In the genomic region with DNA sequence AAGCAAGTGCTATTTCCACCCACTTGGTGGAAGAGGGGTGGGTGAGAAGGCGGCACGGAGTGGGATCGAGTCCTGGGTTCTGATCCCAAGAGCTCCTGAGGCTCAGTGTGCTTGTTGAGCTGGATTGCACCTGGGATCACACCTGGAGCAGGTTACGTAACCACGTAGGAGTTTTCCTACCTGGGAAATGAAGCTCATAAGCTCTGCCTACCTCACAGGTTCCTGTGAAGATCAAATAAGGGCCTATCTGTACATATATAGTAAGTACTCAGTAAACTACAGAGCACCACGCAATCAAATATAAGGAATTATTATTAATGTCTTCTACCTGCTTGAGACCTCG, we compare ENCODE assay signal across 11 cellular contexts. TPM values are rescaled to one million over a fixed set of nuclear protein-coding genes. Genes with fewer than 3 reads are reported as not detected.
A peak's percentile ranks its signal among the peaks of the same experiment; 100 is the strongest.
DNase-seq lines count a peak whose midpoint lies in the region; ATAC-seq and TF ChIP-seq lines count a peak whose summit lies in the region.
"Had no signal": no experiment of that assay in that cellular context is flagged by ENCODE, and none has a peak within 500 bp of the region (broad histone marks: within the 10 kb centered on the region; RNA-seq: fewer than 3 reads in every experiment).

No MANE protein-coding gene starts in this region.

- no peaks in the 10 kb centered on the region for H3K27me3 Mint-ChIP-seq in CD4-positive, CD25-positive, alpha-beta regulatory T cell
- H3K27me3 Mint-ChIP-seq in central memory CD8-positive, alpha-beta T cell, result no peaks in the 10 kb centered on the region
- no peaks in the 10 kb centered on the region for H3K27me3 Mint-ChIP-seq in nephron progenitor cell (ENCODE audit: low read depth, poor library complexity)
- H3K27me3 Mint-ChIP-seq in stimulated activated naive CD8-positive, alpha-beta T cell treated with anti-CD3 and anti-CD28 coated beads, Interleukin-15, amount 100 ng/mL, for 72 hours, result no peaks in the 10 kb centered on the region
- no peaks in the 10 kb centered on the region for H3K27me3 Mint-ChIP-seq in osteocyte (ENCODE audit: unreplicated experiment)

- no peaks in the 10 kb centered on the region for H3K27me3 ChIP-seq in CD4-positive, CD25-positive, alpha-beta regulatory T cell (ENCODE audit: control insufficient read depth, insufficient read depth, low read length)
- no peaks in the 10 kb centered on the region for H3K27me3 ChIP-seq in DND-41 (ENCODE audit: insufficient read depth, low read length, poor library complexity)

- no peak for ATAC-seq in CD4-positive, CD25-positive, alpha-beta regulatory T cell (ENCODE audit: low read depth in 2 of 2)
- no peak for ATAC-seq in DND-41 (ENCODE audit: insufficient read depth, low read depth)
- ATAC-seq in central memory CD8-positive, alpha-beta T cell (replicated peaks; ENCODE audit: extremely low read depth, poor library complexity, severe bottlenecking), result no peak
- no peak for ATAC-seq in stimulated activated naive CD8-positive, alpha-beta T cell treated with anti-CD3 and anti-CD28 coated beads, Interleukin-15, amount 100 ng/mL, for 72 hours
- ATAC-seq in GM19397 (IDR thresholded peaks at IDR 0.05; ENCODE audit: unreplicated experiment), result no peak

- peaks cover 0 to 1% (median 0%) of the 10 kb centered on the region in 7 donors for H3K9me3 Mint-ChIP-seq in CD4-positive, CD25-positive, alpha-beta regulatory T cell
- no peaks in the 10 kb centered on the region for H3K9me3 Mint-ChIP-seq in central memory CD8-positive, alpha-beta T cell
- H3K9me3 Mint-ChIP-seq in nephron progenitor cell (peaks cover 4% of the 10 kb centered on the region), osteocyte (ENCODE audit: unreplicated experiment) (no peaks in the 10 kb centered on the region)
- no peaks in the 10 kb centered on the region for H3K9me3 Mint-ChIP-seq in stimulated activated naive CD8-positive, alpha-beta T cell treated with anti-CD3 and anti-CD28 coated beads, Interleukin-15, amount 100 ng/mL, for 72 hours

- no peaks in the 10 kb centered on the region for H3K9me3 ChIP-seq in CD4-positive, CD25-positive, alpha-beta regulatory T cell (ENCODE audit: control insufficient read depth in 2 of 2, low read length in 2 of 2)
- no peaks in the 10 kb centered on the region for H3K9me3 ChIP-seq in DND-41 (ENCODE audit: insufficient read depth, low read length, severe bottlenecking)

- peak overlapping the region; percentile 10 for H3K4me3 ChIP-seq in CD4-positive, CD25-positive, alpha-beta regulatory T cell (ENCODE audit: low read depth, low read length)
- H3K4me3 ChIP-seq in DND-41 (ENCODE audit: low read depth in 1 of 2, low read length in 2 of 2), result no peak overlapping the region

- peaks cover 34% of the 10 kb centered on the region for H3K36me3 Mint-ChIP-seq in CD4-positive, CD25-positive, alpha-beta regulatory T cell
- H3K36me3 Mint-ChIP-seq in central memory CD8-positive, alpha-beta T cell (ENCODE audit: insufficient read depth), result peaks cover 14% of the 10 kb centered on the region
- H3K36me3 Mint-ChIP-seq in nephron progenitor cell (ENCODE audit: low read depth) (peaks cover 27% of the 10 kb centered on the region), osteocyte (ENCODE audit: unreplicated experiment) (peaks cover 9% of the 10 kb centered on the region)

- H3K4me1 ChIP-seq in CD4-positive, CD25-positive, alpha-beta regulatory T cell (ENCODE audit: control insufficient read depth, insufficient read depth, low read length, poor library complexity, severe bottlenecking), result peaks cover 56% of the 10 kb centered on the region
- peaks cover 22% of the 10 kb centered on the region for H3K4me1 ChIP-seq in DND-41 (ENCODE audit: insufficient read depth, low read length)

- H3K4me2 ChIP-seq in DND-41 (ENCODE audit: insufficient read depth, low read length), result no peak overlapping the region

- H3K27ac ChIP-seq in CD4-positive, CD25-positive, alpha-beta regulatory T cell (ENCODE audit: insufficient read depth, low read length, poor library complexity, severe bottlenecking), result peak overlapping the region; percentile 82
- H3K27ac ChIP-seq in DND-41 (ENCODE audit: low read length), result peak overlapping the region; percentile 50; the same call in 1 of the 2 replicates

- H3K79me2 ChIP-seq in DND-41 (ENCODE audit: insufficient read depth, low read length), result peaks cover 27% of the 10 kb centered on the region

- H4K20me1 ChIP-seq in DND-41 (ENCODE audit: insufficient read depth, low read length), result peaks cover 11% of the 10 kb centered on the region; the same call in 1 of the 2 replicates

- H2AFZ ChIP-seq in DND-41 (ENCODE audit: low read depth, low read length), result no peak overlapping the region

- H3K9ac ChIP-seq in DND-41 (ENCODE audit: low read depth, low read length), result no peak overlapping the region

- peaks cover 10 to 72% (median 59%) of the 10 kb centered on the region in 4 donors for H3K4me1 Mint-ChIP-seq in CD4-positive, CD25-positive, alpha-beta regulatory T cell
- peaks cover 65% of the 10 kb centered on the region for H3K4me1 Mint-ChIP-seq in central memory CD8-positive, alpha-beta T cell
- H3K4me1 Mint-ChIP-seq in nephron progenitor cell (peaks cover 31% of the 10 kb centered on the region), osteocyte (ENCODE audit: unreplicated experiment) (peaks cover 27% of the 10 kb centered on the region)
- H3K4me1 Mint-ChIP-seq in stimulated activated naive CD8-positive, alpha-beta T cell treated with anti-CD3 and anti-CD28 coated beads, Interleukin-15, amount 100 ng/mL, for 72 hours, result peaks cover 44% of the 10 kb centered on the region

- H3K4me3 Mint-ChIP-seq in CD4-positive, CD25-positive, alpha-beta regulatory T cell, result peak overlapping the region; percentile 26 to 75 (median 66)
- H3K4me3 Mint-ChIP-seq in central memory CD8-positive, alpha-beta T cell, result no peak overlapping the region
- H3K4me3 Mint-ChIP-seq in nephron progenitor cell, result no peak overlapping the region
- H3K4me3 Mint-ChIP-seq in stimulated activated naive CD8-positive, alpha-beta T cell treated with anti-CD3 and anti-CD28 coated beads, Interleukin-15, amount 100 ng/mL, for 72 hours, result no peak overlapping the region
- H3K4me3 Mint-ChIP-seq in osteocyte (ENCODE audit: unreplicated experiment), result no peak overlapping the region

- H3K27ac Mint-ChIP-seq in CD4-positive, CD25-positive, alpha-beta regulatory T cell, result peak overlapping the region; percentile 63 to 99 (median 65)
- peak overlapping the region; percentile 95 for H3K27ac Mint-ChIP-seq in central memory CD8-positive, alpha-beta T cell (ENCODE audit: low read depth)
- H3K27ac Mint-ChIP-seq in nephron progenitor cell (peak overlapping the region; percentile 19), osteocyte (ENCODE audit: unreplicated experiment) (no peak overlapping the region)
- no peak overlapping the region for H3K27ac Mint-ChIP-seq in stimulated activated naive CD8-positive, alpha-beta T cell treated with anti-CD3 and anti-CD28 coated beads, Interleukin-15, amount 100 ng/mL, for 72 hours

- TF ChIP-seq CTCF in DND-41 (IDR thresholded peaks at IDR 0.05; ENCODE audit: borderline replicate concordance, extremely low read depth, low read length, poor library complexity, severe bottlenecking), result no peak
- no peak for TF ChIP-seq CTCF in nephron progenitor cell (IDR thresholded peaks at IDR 0.05)
- no peak for TF ChIP-seq CTCF in osteocyte (IDR thresholded peaks at IDR 0.05)

- DNase-seq in CD4-positive, CD25-positive, alpha-beta regulatory T cell, result no peak
- no peak for DNase-seq in DND-41
- no peak for DNase-seq in central memory CD8-positive, alpha-beta T cell (ENCODE audit: low spot score in 2 of 2)
- DNase-seq in nephron progenitor cell, result no peak
- no peak for DNase-seq in stimulated activated naive CD8-positive, alpha-beta T cell treated with anti-CD3 and anti-CD28 coated beads, Interleukin-15, amount 100 ng/mL, for 72 hours
- no peak for DNase-seq in osteocyte (ENCODE audit: extremely low spot score, unreplicated experiment)
- no peak for DNase-seq in NCI-H526 (lab: John Stamatoyannopoulos, UW)
- DNase-seq: head of caudate nucleus, kidney, NCI-H1048 had no signal

- H3K36me3 ChIP-seq in CD4-positive, CD25-positive, alpha-beta regulatory T cell (ENCODE audit: control insufficient read depth, insufficient read depth, low read length), result peaks cover 22% of the 10 kb centered on the region
- peaks cover 38% of the 10 kb centered on the region for H3K36me3 ChIP-seq in DND-41 (ENCODE audit: insufficient read depth, low read length)

RNA-seq across cellular contexts. Expression of a gene that starts 11.0 kb away (rescaled TPM):
- 86.9 TPM for total RNA-seq in CD4-positive, CD25-positive, alpha-beta regulatory T cell
- 10 to 100 TPM; 17.4 to 24.3 (median 20.4) TPM for polyA plus RNA-seq in CD4-positive, CD25-positive, alpha-beta regulatory T cell
- 36.5 and 40.1 TPM in 2 replicates for total RNA-seq in osteocyte

Comparison
In these comparisons a context has a peak if more than half of its experiments do, and no peak if none do; other contexts are left out.
1. H3K27ac Mint-ChIP-seq: peak in CD4-positive, CD25-positive, alpha-beta regulatory T cell (3 of 3), central memory CD8-positive, alpha-beta T cell (single experiment) and nephron progenitor cell (single experiment); none in stimulated activated naive CD8-positive, alpha-beta T cell treated with anti-CD3 and anti-CD28 coated beads, Interleukin-15, amount 100 ng/mL, for 72 hours (0 of 2) and osteocyte (single experiment).
2. H3K4me3 Mint-ChIP-seq: peak in CD4-positive, CD25-positive, alpha-beta regulatory T cell (4 of 4); none in central memory CD8-positive, alpha-beta T cell (single experiment), nephron progenitor cell (single experiment), stimulated activated naive CD8-positive, alpha-beta T cell treated with anti-CD3 and anti-CD28 coated beads, Interleukin-15, amount 100 ng/mL, for 72 hours (0 of 2) and osteocyte (single experiment).